ENCODE assay signal across 18 cellular contexts in the genomic region with DNA sequence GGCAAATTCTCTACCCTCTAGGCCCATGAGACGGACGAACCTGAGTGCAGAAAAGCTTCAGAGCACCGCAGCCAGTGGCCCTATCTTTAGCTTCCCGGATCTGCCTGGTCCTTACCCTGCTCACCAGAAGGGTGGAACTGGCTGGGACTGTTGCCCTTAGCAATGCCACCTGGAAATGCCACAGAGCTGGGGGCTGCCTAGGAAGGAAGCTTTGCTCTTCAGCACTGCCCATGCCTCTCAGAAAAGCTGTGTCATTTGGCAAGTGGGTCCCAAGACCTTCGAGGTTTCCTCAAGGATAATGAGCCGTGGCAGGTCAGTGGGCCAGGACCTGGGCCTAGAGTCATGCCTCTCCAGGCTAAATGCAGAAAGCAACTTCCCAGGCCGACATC. TPM values are rescaled to one million over a fixed set of nuclear protein-coding genes. Genes with fewer than 3 reads are reported as not detected.
DNase-seq lines count a peak whose midpoint lies in the region; ATAC-seq and TF ChIP-seq lines count a peak whose summit lies in the region.
"Had no signal": no experiment of that assay in that cellular context is flagged by ENCODE, and none has a peak within 500 bp of the region (broad histone marks: within the 10 kb centered on the region; RNA-seq: fewer than 3 reads in every experiment).

No MANE protein-coding gene starts in this region.

- TF ChIP-seq POLR2A in uterus (IDR thresholded peaks at IDR 0.05) (no peak), thyroid gland (IDR thresholded peaks at IDR 0.05) (no peak)

- H3K9me3 Mint-ChIP-seq in nephron progenitor cell, result no peaks in the 10 kb centered on the region
- H3K9me3 Mint-ChIP-seq: stimulated activated effector memory CD8-positive, alpha-beta T cell treated with anti-CD3 and anti-CD28 coated beads, Interleukin-12 subunit alpha, Interleukin-12 subunit beta, amount 100 ng/mL, for 72 hours had no signal

- H3K9me3 ChIP-seq in left ventricle myocardium inferior (replicated peaks) (no peaks in the 10 kb centered on the region), colonic mucosa (no peaks in the 10 kb centered on the region), uterus (no peaks in the 10 kb centered on the region), thyroid gland (no peaks in the 10 kb centered on the region)
- H3K9me3 ChIP-seq: HAP-1, left lung, SJCRH30 had no signal

- DNase-seq in left ventricle myocardium inferior (peak; percentile 3), left cardiac atrium (no peak), colonic mucosa (no peak), nephron progenitor cell (peak; percentile 6), uterus (peak; percentile 22 to 42), thyroid gland (no peak), ecto neural progenitor cell (ENCODE audit: low spot score) (no peak)
- DNase-seq: brain microvascular endothelial cell; DMS79 treated with DMSO at 0.1 percent for 48 hours; effector CD8-positive, alpha-beta T cell; NCI-H1417; NCI-H69; occipital lobe; SJCRH30 had no signal

- H3K4me1 ChIP-seq in left ventricle myocardium inferior, result peaks cover 38% of the 10 kb centered on the region
- peaks cover 3% of the 10 kb centered on the region for H3K4me1 ChIP-seq in colonic mucosa
- H3K4me1 ChIP-seq in uterus, result no peaks in the 10 kb centered on the region
- peaks cover 20 to 29% of the 10 kb centered on the region in 2 donors for H3K4me1 ChIP-seq in thyroid gland

- TF ChIP-seq CTCF in left ventricle myocardium inferior (IDR thresholded peaks at IDR 0.05; ENCODE audit: borderline replicate concordance), result no peak
- TF ChIP-seq CTCF in colonic mucosa (IDR thresholded peaks at IDR 0.05), result no peak
- no peak for TF ChIP-seq CTCF in nephron progenitor cell (IDR thresholded peaks at IDR 0.05)
- no peak for TF ChIP-seq CTCF in uterus (IDR thresholded peaks at IDR 0.05)
- no peak for TF ChIP-seq CTCF in thyroid gland (IDR thresholded peaks at IDR 0.05)

- H3K4me3 ChIP-seq in left ventricle myocardium inferior (no peak overlapping the region), colonic mucosa (peak overlapping the region; percentile 24), uterus (peak overlapping the region; percentile 58 to 66), thyroid gland (replicated peaks in 1 of 3) (no peak overlapping the region)
- H3K4me3 ChIP-seq: HAP-1, left lung, SJCRH30 had no signal

- intact Hi-C loops in left ventricle myocardium inferior (cut with micrococcal nuclease) (no loop called here), left cardiac atrium (cut with DNase I) (no loop called here), colonic mucosa (cut with DNase I) (no loop called here), uterus (cut with DNase I; ENCODE audit: low total_unique reads) (no loop called here), thyroid gland (cut with DNase I) (loop anchor here (10.0 kb wide), 1 partner anchor 1092 kb away; no protein-coding TSS in a partner anchor)

- WGBS in thyroid gland, 2 donors, result 56 to 68% methylated on average over 7 of the region's 7 CpGs

- peak overlapping the region; percentile 95 for H3K27ac Mint-ChIP-seq in nephron progenitor cell
- H3K27ac Mint-ChIP-seq: stimulated activated effector memory CD8-positive, alpha-beta T cell treated with anti-CD3 and anti-CD28 coated beads, Interleukin-12 subunit alpha, Interleukin-12 subunit beta, amount 100 ng/mL, for 72 hours had no signal

- peaks cover 76% of the 10 kb centered on the region for H3K4me1 Mint-ChIP-seq in nephron progenitor cell

- H3K36me3 ChIP-seq in left ventricle myocardium inferior (no peaks in the 10 kb centered on the region), colonic mucosa (no peaks in the 10 kb centered on the region), uterus (no peaks in the 10 kb centered on the region), thyroid gland (no peaks in the 10 kb centered on the region)
- H3K36me3 ChIP-seq: brain microvascular endothelial cell, left lung had no signal

- H3K27me3 Mint-ChIP-seq in nephron progenitor cell (ENCODE audit: low read depth, poor library complexity), result peaks cover 43% of the 10 kb centered on the region

- ATAC-seq in left cardiac atrium (no peak), GM18861 (IDR thresholded peaks at IDR 0.05; ENCODE audit: unreplicated experiment) (no peak)
- ATAC-seq: left lung; stimulated activated effector memory CD8-positive, alpha-beta T cell treated with anti-CD3 and anti-CD28 coated beads, Interleukin-12 subunit alpha, Interleukin-12 subunit beta, amount 100 ng/mL, for 72 hours had no signal

- H3K36me3 Mint-ChIP-seq in nephron progenitor cell (ENCODE audit: low read depth), result peaks cover 12% of the 10 kb centered on the region
- H3K36me3 Mint-ChIP-seq: stimulated activated effector memory CD8-positive, alpha-beta T cell treated with anti-CD3 and anti-CD28 coated beads, Interleukin-12 subunit alpha, Interleukin-12 subunit beta, amount 100 ng/mL, for 72 hours had no signal

- peak overlapping the region; percentile 97 for H3K4me3 Mint-ChIP-seq in nephron progenitor cell
- H3K4me3 Mint-ChIP-seq: stimulated activated effector memory CD8-positive, alpha-beta T cell treated with anti-CD3 and anti-CD28 coated beads, Interleukin-12 subunit alpha, Interleukin-12 subunit beta, amount 100 ng/mL, for 72 hours had no signal

- H3K9ac ChIP-seq in colonic mucosa (ENCODE audit: low read depth in 2 of 2, low read length in 2 of 2), result peak overlapping the region; percentile 77 to 98

- H3K27ac ChIP-seq in left ventricle myocardium inferior (replicated peaks) (no peak overlapping the region), colonic mucosa (peak overlapping the region; percentile 94), uterus (peak overlapping the region; percentile 94 to 96), thyroid gland (no peak overlapping the region)
- H3K27ac ChIP-seq: brain microvascular endothelial cell, left lung, SJCRH30 had no signal

- H3K27me3 ChIP-seq in left ventricle myocardium inferior (ENCODE audit: low read depth) (peaks cover 100% of the 10 kb centered on the region), colonic mucosa (peaks cover 10% of the 10 kb centered on the region), uterus (no peaks in the 10 kb centered on the region), thyroid gland (peaks cover 90% of the 10 kb centered on the region)

RNA-seq across cellular contexts. Expression of gene HOXA10, which starts 2.2 kb away (rescaled TPM):
- not detected for total RNA-seq in left ventricle myocardium inferior
- total RNA-seq in left cardiac atrium, result under 1 TPM; 0.10 to 0.21 TPM
- total RNA-seq in colonic mucosa, result 10 to 100 TPM; 25.4 to 26.0 TPM
- 100 to 1,000 TPM in 1 of 4 donors, 10 to 100 TPM in 3; 50.0 to 114 (median 69.0) TPM for total RNA-seq in uterus
- 1 to 10 TPM in 1 of 4 donors, not detected in 3; 4.0 TPM for total RNA-seq in thyroid gland
- total RNA-seq: occipital lobe had no signal

RNA-seq across cellular contexts. Expression of gene HOXA11, which starts 8.7 kb away (rescaled TPM):
- not detected for total RNA-seq in left ventricle myocardium inferior
- not detected for total RNA-seq in left cardiac atrium
- total RNA-seq in colonic mucosa, result 1 to 10 TPM; 2.9 to 3.7 TPM
- total RNA-seq in uterus, result 10 to 100 TPM; 32.4 to 82.0 (median 57.8) TPM
- total RNA-seq in thyroid gland, result not detected
- total RNA-seq: occipital lobe had no signal

RNA-seq across cellular contexts. Expression of gene HOXA9, which starts 11.0 kb away (rescaled TPM):
- total RNA-seq in left ventricle myocardium inferior, result not detected
- total RNA-seq in left cardiac atrium, result not detected
- 10 to 100 TPM; 19.5 to 22.1 TPM for total RNA-seq in colonic mucosa
- total RNA-seq in uterus, result 10 to 100 TPM in 3 of 4 donors, 1 to 10 TPM in 1; 2.3 to 26.4 (median 22.4) TPM
- 1 to 10 TPM in 1 of 4 donors, under 1 TPM in 2, not detected in 1; 0.63 to 1.9 (median 0.67) TPM for total RNA-seq in thyroid gland
- total RNA-seq: occipital lobe had no signal

RNA-seq across cellular contexts. Expression of gene HOXA7, which starts 19.9 kb away (rescaled TPM):
- total RNA-seq in left ventricle myocardium inferior (0.36 TPM), left cardiac atrium (under 1 TPM; 0.12 to 0.39 TPM), colonic mucosa (10 to 100 TPM; 21.9 to 24.4 TPM), uterus (1 to 10 TPM in 3 of 4 donors, under 1 TPM in 1; 0.26 to 9.1 (median 5.2) TPM), thyroid gland (1 to 10 TPM in 1 of 4 donors, under 1 TPM in 3; 0.34 to 2.1 (median 0.74) TPM)
- total RNA-seq: occipital lobe had no signal

RNA-seq across cellular contexts. Expression of gene HOXA13, which starts 23.6 kb away (rescaled TPM):
- total RNA-seq in left ventricle myocardium inferior (not detected), left cardiac atrium (not detected), colonic mucosa (10 to 100 TPM; 22.7 to 33.8 TPM), uterus (10 to 100 TPM in 1 of 4 donors, 1 to 10 TPM in 1, under 1 TPM in 2; 0.40 to 27.5 (median 1.1) TPM), thyroid gland (not detected)
- total RNA-seq: left lung, occipital lobe had no signal

Comparison
In these comparisons a context has a peak if more than half of its experiments do, and no peak if none do; other contexts are left out.
1. DNase-seq: peak in left ventricle myocardium inferior (single experiment), nephron progenitor cell (single experiment) and uterus (2 of 2); none in left cardiac atrium (single experiment), colonic mucosa (single experiment), thyroid gland (0 of 2) and ecto neural progenitor cell (single experiment).
2. H3K27ac ChIP-seq: peak in colonic mucosa (single experiment) and uterus (2 of 2); none in left ventricle myocardium inferior (single experiment) and thyroid gland (0 of 3).
3. H3K4me3 ChIP-seq: peak in colonic mucosa (single experiment) and uterus (2 of 2); none in left ventricle myocardium inferior (single experiment) and thyroid gland (0 of 3).
4. RNA of gene HOXA10, which starts 2.2 kb away (total RNA-seq): 50.0 to 114 TPM in uterus and 25.4 to 26.0 TPM in colonic mucosa; 4.0 TPM in thyroid gland, 0.10 to 0.21 TPM in left cardiac atrium and not detected in left ventricle myocardium inferior (single experiment); every median in the first group is over 4 times any median in the second.
5. RNA of gene HOXA11, which starts 8.7 kb away (total RNA-seq): 32.4 to 82.0 TPM in uterus; 2.9 to 3.7 TPM in colonic mucosa, not detected in left ventricle myocardium inferior (single experiment), not detected in left cardiac atrium and not detected in thyroid gland; every median in the first group is over 4 times any median in the second.